1 cellular context compared by ENCODE assay signal in the genomic region with DNA sequence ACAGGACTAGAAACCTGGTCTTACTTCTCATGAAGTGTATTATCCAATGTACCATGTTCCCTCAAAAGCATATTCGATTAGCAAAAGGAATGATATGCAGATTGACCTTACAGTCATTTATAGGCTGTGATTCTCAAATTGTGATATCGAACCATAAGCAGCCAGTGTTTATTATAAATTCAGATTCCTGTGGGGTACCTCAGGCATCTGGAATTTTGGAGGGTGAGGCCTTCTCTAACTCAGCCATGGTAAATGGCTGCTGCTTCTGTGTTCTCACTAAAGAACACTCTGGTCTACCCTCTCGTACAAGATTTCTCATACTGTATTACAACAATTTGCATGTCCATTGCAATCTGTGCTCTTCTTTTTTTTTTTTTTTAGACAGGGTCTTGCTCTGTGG.
TF ChIP-seq lines count a peak whose summit lies in the region.

No MANE protein-coding gene starts in this region.

TF ChIP-seq in IMR-90, 13 proteins besides CTCF, POLR2A, EP300 and RAD21 (continued from another document):
- TF ChIP-seq ELK1 (IDR thresholded peaks at IDR 0.05; ENCODE audit: borderline replicate concordance, low read depth, low read length), result no peak
- TF ChIP-seq FOS (IDR thresholded peaks at IDR 0.05; ENCODE audit: low read depth, low read length), result no peak
- no peak for TF ChIP-seq BHLHE40 (IDR thresholded peaks at IDR 0.05; ENCODE audit: low read depth, low read length)
- no peak for TF ChIP-seq SMC3 (IDR thresholded peaks at IDR 0.05; ENCODE audit: low read depth, low read length)
- no peak for TF ChIP-seq RCOR1 (IDR thresholded peaks at IDR 0.05; ENCODE audit: insufficient replicate concordance, low read length)
- TF ChIP-seq RFX5 (IDR thresholded peaks at IDR 0.05; ENCODE audit: low read depth, low read length), result no peak
- TF ChIP-seq MAFK (IDR thresholded peaks at IDR 0.05; ENCODE audit: low read depth, low read length), result no peak
- TF ChIP-seq CEBPB (IDR thresholded peaks at IDR 0.05; ENCODE audit: low read depth, low read length), result no peak
- no peak for TF ChIP-seq MAZ (IDR thresholded peaks at IDR 0.05; ENCODE audit: borderline replicate concordance, low read depth, low read length)
